Comparison of ENCODE assay signal across 14 cellular contexts in the genomic region with DNA sequence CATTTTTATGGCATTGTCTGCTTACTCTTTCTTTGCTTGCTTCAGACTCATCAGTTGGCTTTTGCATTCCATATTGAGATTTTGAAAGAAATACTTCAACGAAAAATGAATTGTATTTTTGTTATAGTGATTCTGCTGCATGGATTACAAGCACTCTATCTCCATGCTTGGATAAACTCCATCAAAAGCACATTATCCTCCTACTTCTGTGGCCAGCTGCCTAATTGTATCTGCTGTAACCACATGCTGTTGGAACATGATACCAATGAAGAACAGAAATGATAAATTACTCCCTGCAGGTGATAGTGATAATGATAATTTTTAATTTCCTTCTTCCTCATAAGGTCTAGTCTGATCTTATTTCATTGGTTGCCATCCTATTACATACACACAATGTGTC.
DNase-seq lines count a peak whose midpoint lies in the region; ATAC-seq and TF ChIP-seq lines count a peak whose summit lies in the region.
"Had no signal": no experiment of that assay in that cellular context is flagged by ENCODE, and none has a peak within 500 bp of the region (broad histone marks: within the 10 kb centered on the region; RNA-seq: fewer than 3 reads in every experiment).

No MANE protein-coding gene starts in this region.

- no peak overlapping the region for H3K4me3 ChIP-seq in WERI-Rb-1 (ENCODE audit: low read depth, low read length)
- H3K4me3 ChIP-seq in adrenal gland = no peak overlapping the region
- H3K4me3 ChIP-seq: body of pancreas, tibial nerve had no signal

- intact Hi-C loops in adrenal gland (cut with DNase I) = no loop called here

- TF ChIP-seq CTCF in WERI-Rb-1 (IDR thresholded peaks at IDR 0.05; ENCODE audit: low read depth, low read length) (no peak), adrenal gland (IDR thresholded peaks at IDR 0.05) (no peak)

- no peak for TF ChIP-seq POLR2A in adrenal gland (IDR thresholded peaks at IDR 0.05)

- peaks cover 8% of the 10 kb centered on the region for H3K36me3 ChIP-seq in WERI-Rb-1
- H3K36me3 ChIP-seq in adrenal gland (replicated peaks in 1 of 2) = no peaks in the 10 kb centered on the region

- WGBS in adrenal gland, 4 donors = 48 to 71% (median 70%) methylated on average over 1 of the region's 1 CpG

- DNase-seq in DMS153 treated with DMSO at 0.1 percent for 48 hours (lab: John Stamatoyannopoulos, UW; ENCODE audit: unreplicated experiment) = peak; percentile 85
- DNase-seq in NCI-H146 (lab: John Stamatoyannopoulos, UW) = peak; percentile 95
- peak; percentile 57 for DNase-seq in NCI-H446 treated with DMSO at 0.1 percent for 48 hours (lab: John Stamatoyannopoulos, UW)
- DNase-seq in WERI-Rb-1 = peak; percentile 45
- DNase-seq in amniotic stem cell (lab: John Stamatoyannopoulos, UW) = no peak
- no peak for DNase-seq in adrenal gland
- DNase-seq: activated CD8-positive, alpha-beta T cell treated with anti-CD3 and anti-CD28 coated beads for 36 hours; body of pancreas; retina had no signal

- H3K9me3 ChIP-seq in WERI-Rb-1 (ENCODE audit: severe bottlenecking) (peaks cover 3% of the 10 kb centered on the region), adrenal gland (replicated peaks in 1 of 3) (no peaks in the 10 kb centered on the region)
- H3K9me3 ChIP-seq: body of pancreas, tibial nerve had no signal

- no peaks in the 10 kb centered on the region for H3K4me1 ChIP-seq in adrenal gland (replicated peaks in 1 of 2)
- H3K4me1 ChIP-seq: tibial nerve had no signal

- H3K27me3 ChIP-seq in WERI-Rb-1 (ENCODE audit: insufficient read depth, low read depth, severe bottlenecking) (no peaks in the 10 kb centered on the region), adrenal gland (no peaks in the 10 kb centered on the region)
- H3K27me3 ChIP-seq: body of pancreas, tibial nerve had no signal

- peak overlapping the region; percentile 76 for H3K27ac ChIP-seq in WERI-Rb-1
- no peak overlapping the region for H3K27ac ChIP-seq in adrenal gland
- H3K27ac ChIP-seq: body of pancreas, RWPE1, tibial nerve had no signal

- ATAC-seq in GM18519 (IDR thresholded peaks at IDR 0.05; ENCODE audit: low FRiP score, unreplicated experiment) = no peak
- ATAC-seq in HG03039 (IDR thresholded peaks at IDR 0.05; ENCODE audit: unreplicated experiment) = no peak
- ATAC-seq: activated CD8-positive, alpha-beta T cell treated with anti-CD3 and anti-CD28 coated beads for 36 hours; body of pancreas; natural killer cell treated with Interleukin-12 subunit alpha and Interleukin-12 subunit beta and Interleukin-15 and Interleukin-18, amount 100 ng/mL, for 72 hours had no signal

Comparison
In these comparisons a context has a peak if more than half of its experiments do, and no peak if none do; other contexts are left out.
1. DNase-seq: peak in DMS153 treated with DMSO at 0.1 percent for 48 hours (single experiment), NCI-H146 (single experiment), NCI-H446 treated with DMSO at 0.1 percent for 48 hours (single experiment) and WERI-Rb-1 (single experiment); none in amniotic stem cell (single experiment) and adrenal gland (0 of 7).